11 cellular contexts compared by ENCODE assay signal in the genomic region with DNA sequence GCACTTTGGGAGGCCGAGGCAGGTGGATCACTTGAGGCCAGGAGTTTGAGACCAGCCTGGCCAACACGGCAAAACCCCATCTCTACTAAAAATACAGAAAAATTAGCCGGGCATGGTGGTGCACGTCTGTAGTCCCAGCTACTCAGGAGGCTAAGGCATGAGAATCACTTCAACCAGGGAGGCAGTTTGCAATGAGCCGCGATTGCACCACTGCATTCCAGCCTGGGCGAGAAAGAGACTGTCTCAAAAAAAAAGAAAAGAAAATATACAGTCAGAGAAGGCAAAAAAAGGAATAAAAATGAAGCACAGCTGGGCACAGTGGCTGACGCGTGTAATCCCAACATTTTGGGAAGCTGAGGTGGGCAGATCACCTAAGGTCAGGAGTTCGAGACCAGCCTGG. TPM values are rescaled to one million over a fixed set of nuclear protein-coding genes. Genes with fewer than 3 reads are reported as not detected.
"Had no signal": no experiment of that assay in that cellular context is flagged by ENCODE, and none has a peak within 500 bp of the region (broad histone marks: within the 10 kb centered on the region; RNA-seq: fewer than 3 reads in every experiment).

No MANE protein-coding gene starts in this region.

RNA-seq across cellular contexts. Expression of a gene that starts 7.3 kb away (rescaled TPM):
- total RNA-seq: activated naive CD4-positive, alpha-beta T cell treated with anti-CD3 and anti-CD28 coated beads for 36 hours; activated naive CD4-positive, alpha-beta T cell treated with anti-CD3 and anti-CD28 coated beads, Interleukin-2, amount 50 U/mL, for 72 hours; activated naive CD8-positive, alpha-beta T cell treated with anti-CD3 and anti-CD28 coated beads for 36 hours; activated T-cell treated with anti-CD3 and anti-CD28 coated beads, Interleukin-2, amount 50 U/mL, for 4 hours; activated T-helper 1 cell treated with anti-CD3 and anti-CD28 coated beads, Interleukin-12 subunit alpha, Interleukin-12 subunit beta, Interleukin-2, Interleukin-4 antibody, amounts not matched to agents 30 ng/mL and 10 ng/mL and 1 ng/mL, durations not matched to agents 14 hours and 24 hours and 36 hours; activated T-helper 17 cell treated with anti-CD3 and anti-CD28 coated beads, Interleukin-2, amount 50 U/mL, for 72 hours; activated T-helper 2 cell treated with anti-CD3 and anti-CD28 coated beads, Interferon-gamma antibody, Interleukin-2, Interleukin-4, amounts not matched to agents 10 μg/mL and 5 μg/mL and 100 μg/mL, durations not matched to agents 14 hours and 24 hours and 36 hours; ascending aorta; body of pancreas; bronchial epithelial cell had no signal
- polyA plus RNA-seq: cardiac muscle cell had no signal
